In genomic region chr2:232563580-232563979, GRCh38 we compare ENCODE assay signal across 26 cellular contexts. TPM values are rescaled to one million over a fixed set of nuclear protein-coding genes. Genes with fewer than 3 reads are reported as not detected.
DNase-seq lines count a peak whose midpoint lies in the region; ATAC-seq and TF ChIP-seq lines count a peak whose summit lies in the region.
"Had no signal": no experiment of that assay in that cellular context is flagged by ENCODE, and none has a peak within 500 bp of the region (broad histone marks: within the 10 kb centered on the region; RNA-seq: fewer than 3 reads in every experiment).

No MANE protein-coding gene starts in this region.

- H3K4me3 ChIP-seq in mammary epithelial cell (replicated peaks in 1 of 3; ENCODE audit: insufficient read depth in 1 of 3, low read depth in 2 of 3, low read length in 3 of 3) (no peak overlapping the region), breast epithelium (no peak overlapping the region), upper lobe of right lung (no peak overlapping the region)
- H3K4me3 ChIP-seq: GM23338, heart right ventricle, spleen, uterus had no signal

- H3K79me2 ChIP-seq in mammary epithelial cell (ENCODE audit: insufficient read depth, low read length): peaks cover 4% of the 10 kb centered on the region

- no peaks in the 10 kb centered on the region for H3K27me3 ChIP-seq in mammary epithelial cell (ENCODE audit: insufficient read depth, low read length)
- no peaks in the 10 kb centered on the region for H3K27me3 ChIP-seq in breast epithelium
- no peaks in the 10 kb centered on the region for H3K27me3 ChIP-seq in upper lobe of right lung
- H3K27me3 ChIP-seq: heart right ventricle, neutrophil, spleen, uterus had no signal

- H3K4me1 ChIP-seq in mammary epithelial cell (ENCODE audit: insufficient read depth, low read length) (peaks cover 12% of the 10 kb centered on the region), breast epithelium (no peaks in the 10 kb centered on the region), upper lobe of right lung (no peaks in the 10 kb centered on the region)
- H3K4me1 ChIP-seq: uterus had no signal

- H3K36me3 ChIP-seq in mammary epithelial cell (ENCODE audit: insufficient read depth, low read length) (peaks cover 18% of the 10 kb centered on the region), breast epithelium (no peaks in the 10 kb centered on the region), upper lobe of right lung (peaks cover 100% of the 10 kb centered on the region)
- H3K36me3 ChIP-seq: uterus had no signal

- WGBS in mammary epithelial cell (ENCODE audit: low coverage, missing lambda C conversion rate): 65% methylated on average over 3 of the region's 3 CpGs

- dilution Hi-C loops in mammary epithelial cell (cut with HindIII; ENCODE audit: low sequenced_read_pairs): no loop called here

- no peaks in the 10 kb centered on the region for H4K20me1 ChIP-seq in mammary epithelial cell (ENCODE audit: insufficient read depth, low read length)

- intact Hi-C loops in mammary epithelial cell (cut with micrococcal nuclease) (no loop called here), breast epithelium (cut with DNase I; ENCODE audit: low total_unique reads) (no loop called here), upper lobe of right lung (cut with DNase I) (no loop called here)

- no peak overlapping the region for H2AFZ ChIP-seq in mammary epithelial cell (ENCODE audit: low read depth, low read length)
- H2AFZ ChIP-seq: GM23338 had no signal

- in situ Hi-C loops in mammary epithelial cell (cut with MboI; ENCODE audit: low sequenced_read_pairs in 2 of 2): no loop called here

- ATAC-seq in upper lobe of right lung: peak; percentile 60
- ATAC-seq in HG02588 (IDR thresholded peaks at IDR 0.05; ENCODE audit: unreplicated experiment): no peak
- ATAC-seq in GM19351 (IDR thresholded peaks at IDR 0.05; ENCODE audit: unreplicated experiment): no peak
- ATAC-seq in HG03342 (IDR thresholded peaks at IDR 0.05; ENCODE audit: unreplicated experiment): no peak
- ATAC-seq: heart right ventricle had no signal

- no peak for TF ChIP-seq CTCF in mammary epithelial cell (conservative IDR thresholded peaks at IDR 0.05 in 1 of 2, IDR thresholded peaks at IDR 0.05 in 1 of 2; ENCODE audit: extremely low read depth in 1 of 2, insufficient read depth in 1 of 2, low read depth in 1 of 2, low read length in 2 of 2)
- TF ChIP-seq CTCF in breast epithelium (IDR thresholded peaks at IDR 0.05): no peak
- TF ChIP-seq CTCF in upper lobe of right lung (IDR thresholded peaks at IDR 0.05): no peak

- no peaks in the 10 kb centered on the region for H3K9me3 ChIP-seq in mammary epithelial cell (replicated peaks; ENCODE audit: insufficient read depth, low read length)
- no peaks in the 10 kb centered on the region for H3K9me3 ChIP-seq in breast epithelium
- no peaks in the 10 kb centered on the region for H3K9me3 ChIP-seq in upper lobe of right lung
- H3K9me3 ChIP-seq: heart right ventricle, neutrophil, spleen, uterus had no signal

- TF ChIP-seq POLR2A in breast epithelium (IDR thresholded peaks at IDR 0.05): no peak

- no peak overlapping the region for H3K9ac ChIP-seq in mammary epithelial cell (ENCODE audit: insufficient read depth, low read length)

- H3K4me2 ChIP-seq in mammary epithelial cell (ENCODE audit: insufficient read depth, low read depth, low read length): no peak overlapping the region
- H3K4me2 ChIP-seq: GM23338 had no signal

- CTCF ChIA-PET in mammary epithelial cell (lab: Charles Lee; ENCODE audit: low non-redundant PET): no interaction called here

- BruUV-seq in mammary epithelial cell (replicated peaks; lab: Mats Ljungman, UMichigan): no TSS peak

- DNase-seq in mammary epithelial cell (peak; percentile 49), breast epithelium (ENCODE audit: low spot score in 2 of 2) (no peak), amniotic epithelial cell (ENCODE audit: low read depth) (peak; percentile 52), iris pigment epithelial cell (ENCODE audit: low read depth) (peak; percentile 58), upper lobe of right lung (no peak)
- DNase-seq: activated CD4-positive, alpha-beta T cell treated with anti-CD3 and anti-CD28 coated beads for 48 hours; activated gamma-delta T cell; CD4-positive, CD25-positive, alpha-beta regulatory T cell; cerebellar nuclear complex; effector CD8-positive, alpha-beta T cell; heart right ventricle; NCI-H1436 treated with DMSO at 0.1 percent for 48 hours; NCI-H526; spleen; stimulated activated CD4-positive, alpha-beta T cell treated with anti-CD3 and anti-CD28 coated beads, Interleukin-4, amount 100 ng/mL, for 24 hours; uterus had no signal

- H3K27ac ChIP-seq in mammary epithelial cell (ENCODE audit: insufficient read depth, low read depth, low read length): no peak overlapping the region
- H3K27ac ChIP-seq in breast epithelium: no peak overlapping the region
- H3K27ac ChIP-seq in upper lobe of right lung: no peak overlapping the region
- H3K27ac ChIP-seq: heart right ventricle, neutrophil, uterus had no signal

RNA-seq across cellular contexts. Expression of gene EIF4E2, which starts 13.1 kb away (rescaled TPM):
- 10 to 100 TPM; 55.2 to 74.6 TPM for total RNA-seq in mammary epithelial cell
- 68.9 TPM for polyA plus RNA-seq in mammary epithelial cell
- 130 TPM for polyA minus RNA-seq in mammary epithelial cell
- 10 to 100 TPM; 31.6 to 57.4 (median 36.1) TPM for total RNA-seq in breast epithelium
- 68.0 TPM for total RNA-seq in upper lobe of right lung

RNA-seq across cellular contexts. Expression of gene TIGD1, which starts 13.2 kb away (rescaled TPM):
- 1 to 10 TPM; 3.0 to 3.2 TPM for total RNA-seq in mammary epithelial cell
- polyA plus RNA-seq in mammary epithelial cell: 0.74 TPM
- 2.7 TPM for polyA minus RNA-seq in mammary epithelial cell
- 1 to 10 TPM; 2.9 to 5.6 (median 5.0) TPM for total RNA-seq in breast epithelium
- 3.9 TPM for total RNA-seq in upper lobe of right lung

RNA-seq across cellular contexts. Expression of gene CHRNG, which starts 24.1 kb away (rescaled TPM):
- not detected for total RNA-seq in mammary epithelial cell
- not detected for polyA plus RNA-seq in mammary epithelial cell
- polyA minus RNA-seq in mammary epithelial cell: not detected
- total RNA-seq in breast epithelium: not detected
- not detected for total RNA-seq in upper lobe of right lung
- total RNA-seq: CD4-positive, CD25-positive, alpha-beta regulatory T cell; GM23338; heart right ventricle; liver; M059J; pulmonary artery endothelial cell; spleen; subcutaneous adipose tissue; uterus had no signal
- polyA plus RNA-seq: GM23338, heart right ventricle, IgD-negative memory B cell, liver had no signal

RNA-seq across cellular contexts. Expression of gene CHRND, which starts 37.6 kb away (rescaled TPM):
- not detected for total RNA-seq in mammary epithelial cell
- polyA plus RNA-seq in mammary epithelial cell: not detected
- polyA minus RNA-seq in mammary epithelial cell: not detected
- not detected for total RNA-seq in breast epithelium
- not detected for total RNA-seq in upper lobe of right lung
- total RNA-seq: CD4-positive, CD25-positive, alpha-beta regulatory T cell; liver; M059J; pulmonary artery endothelial cell; subcutaneous adipose tissue; uterus had no signal
- polyA plus RNA-seq: CD4-positive, CD25-positive, alpha-beta regulatory T cell; IgD-negative memory B cell; liver; spleen had no signal

RNA-seq across cellular contexts. Expression of gene PRSS56, which starts 43.4 kb away (rescaled TPM):
- not detected for total RNA-seq in mammary epithelial cell
- not detected for polyA plus RNA-seq in mammary epithelial cell
- not detected for polyA minus RNA-seq in mammary epithelial cell
- not detected for total RNA-seq in breast epithelium
- total RNA-seq in upper lobe of right lung: not detected
- total RNA-seq: CD4-positive, CD25-positive, alpha-beta regulatory T cell; liver; M059J; pulmonary artery endothelial cell; subcutaneous adipose tissue; uterus had no signal
- polyA plus RNA-seq: CD4-positive, CD25-positive, alpha-beta regulatory T cell; IgD-negative memory B cell had no signal

Comparison
In these comparisons a context has a peak if more than half of its experiments do, and no peak if none do; other contexts are left out.
1. DNase-seq: peak in mammary epithelial cell (single experiment), amniotic epithelial cell (single experiment) and iris pigment epithelial cell (single experiment); none in breast epithelium (0 of 2) and upper lobe of right lung (single experiment).